In genomic region chr12:124480469-124481256, GRCh38 we compare ENCODE assay signal across 1 cellular context.
TF ChIP-seq lines count a peak whose summit lies in the region.

No MANE protein-coding gene starts in this region.

TF ChIP-seq in HEK293, 187 proteins besides CTCF, POLR2A, EP300 and RAD21 (continued from another document):
- TF ChIP-seq ZNF398 (tag by site-specific recombination; IDR thresholded peaks at IDR 0.05) (peak; percentile 22; the same call in 1 of the 2 replicates), KLF1 (tag by site-specific recombination; IDR thresholded peaks at IDR 0.05) (peak; percentile 98), WT1 (tag by site-specific recombination; IDR thresholded peaks at IDR 0.05) (peak; percentile 68), ZNF366 (tag by site-specific recombination; conservative IDR thresholded peaks at IDR 0.05) (peak; percentile 51; the same call in 1 of the 2 replicates)
TF ChIP-seq in HEK293: peak in this region for 9.
